ENCODE assay signal across 2 cellular contexts in genomic region chr20:45701873-45702272, GRCh38.
TF ChIP-seq lines count a peak whose summit lies in the region.

TSS of gene WFDC13 (plus strand) at chr20:45702038. CDS start at chr20:45702124, 86 bp downstream.

TF ChIP-seq in GM12878, 131 proteins besides CTCF, POLR2A, EP300 and RAD21:
- TF ChIP-seq EED (IDR thresholded peaks at IDR 0.05; ENCODE audit: low read depth) (no peak), LARP7 (IDR thresholded peaks at IDR 0.05) (no peak), SP1 (IDR thresholded peaks at IDR 0.05; ENCODE audit: low read depth, low read length) (no peak), POLR2AphosphoS2 (IDR thresholded peaks at IDR 0.05; ENCODE audit: low read depth, low read length) (no peak), CREM (IDR thresholded peaks at IDR 0.05; ENCODE audit: low read depth) (no peak), TCF12 (IDR thresholded peaks at IDR 0.05; ENCODE audit: low read depth, low read length) (no peak), BACH1 (IDR thresholded peaks at IDR 0.05; ENCODE audit: borderline replicate concordance) (no peak), FOXK2 (IDR thresholded peaks at IDR 0.05) (no peak)

TF ChIP-seq in GM23338, 12 proteins besides CTCF, POLR2A, EP300 and RAD21:
- no peak for TF ChIP-seq ZNF462 (CRISPR knock-in tag; IDR thresholded peaks at IDR 0.05)
- no peak for TF ChIP-seq JUNB (IDR thresholded peaks at IDR 0.05; ENCODE audit: unreplicated experiment)
- TF ChIP-seq ZNF331 (CRISPR knock-in tag; IDR thresholded peaks at IDR 0.05; ENCODE audit: low read depth), result no peak
- TF ChIP-seq REST (IDR thresholded peaks at IDR 0.05; ENCODE audit: unreplicated experiment), result no peak
- TF ChIP-seq STAT1 (IDR thresholded peaks at IDR 0.05; ENCODE audit: unreplicated experiment), result no peak
- TF ChIP-seq NANOG (IDR thresholded peaks at IDR 0.05; ENCODE audit: borderline replicate concordance), result no peak
- no peak for TF ChIP-seq POLR2AphosphoS5 (IDR thresholded peaks at IDR 0.05; ENCODE audit: low read depth)
- no peak for TF ChIP-seq ETS1 (IDR thresholded peaks at IDR 0.05)
- TF ChIP-seq EZH2 (IDR thresholded peaks at IDR 0.05; ENCODE audit: low read depth, unreplicated experiment), result no peak
- TF ChIP-seq CREB1 (CRISPR knock-in tag; IDR thresholded peaks at IDR 0.05; ENCODE audit: low read depth), result no peak
- no peak for TF ChIP-seq EZH2phosphoT487 (IDR thresholded peaks at IDR 0.05; ENCODE audit: unreplicated experiment)
- no peak for TF ChIP-seq ZNF114 (CRISPR knock-in tag; IDR thresholded peaks at IDR 0.05)
